28 cellular contexts compared by ENCODE assay signal in genomic region chr17:77566151-77566550, GRCh38.
"Had no signal": no experiment of that assay in that cellular context is flagged by ENCODE, and none has a peak within 500 bp of the region (broad histone marks: within the 10 kb centered on the region; RNA-seq: fewer than 3 reads in every experiment).

No MANE protein-coding gene starts in this region.

- H3K9ac ChIP-seq: neural progenitor cell had no signal

- H3K9me3 ChIP-seq: esophagus squamous epithelium, gastrocnemius medialis, left lung, ovary, psoas muscle, right atrium auricular region, tibial artery had no signal

- H3K27ac Mint-ChIP-seq: activated B cell treated with CpG ODN at 0.5 μM for 24 hours; activated CD4-positive, alpha-beta T cell treated with anti-CD3 and anti-CD28 coated beads for 36 hours; activated naive CD4-positive, alpha-beta T cell treated with anti-CD3 and anti-CD28 coated beads, Interleukin-2, amount 10 ng/mL, durations not matched to agents 7 days and 5 days; activated naive CD8-positive, alpha-beta T cell treated with anti-CD3 and anti-CD28 coated beads, Interleukin-2, amount 50 U/mL, for 24 hours; naive thymus-derived CD4-positive, alpha-beta T cell; neural progenitor cell; stimulated activated naive CD8-positive, alpha-beta T cell treated with anti-CD3 and anti-CD28 coated beads, Interleukin-15, Interleukin-2, amounts not matched to agents 100 ng/mL and 50 ng/mL, for 24 hours; T-helper 17 cell had no signal

- H3K4me3 Mint-ChIP-seq: activated B cell treated with CpG ODN at 0.5 μM for 24 hours; activated CD4-positive, alpha-beta T cell treated with anti-CD3 and anti-CD28 coated beads for 36 hours; activated naive CD4-positive, alpha-beta T cell treated with anti-CD3 and anti-CD28 coated beads, Interleukin-2, amount 10 ng/mL, durations not matched to agents 7 days and 5 days; activated naive CD8-positive, alpha-beta T cell treated with anti-CD3 and anti-CD28 coated beads, Interleukin-2, amount 50 U/mL, for 24 hours; activated T-cell treated with anti-CD3 and anti-CD28 coated beads, Interleukin-2, amount 50 U/mL, for 4 hours; naive thymus-derived CD4-positive, alpha-beta T cell; neural progenitor cell; stimulated activated naive CD8-positive, alpha-beta T cell treated with anti-CD3 and anti-CD28 coated beads, Interleukin-15, Interleukin-2, amounts not matched to agents 100 ng/mL and 50 ng/mL, for 24 hours; T-helper 17 cell had no signal

- ATAC-seq: activated CD4-positive, alpha-beta T cell treated with anti-CD3 and anti-CD28 coated beads for 36 hours; activated naive CD8-positive, alpha-beta T cell treated with anti-CD3 and anti-CD28 coated beads, Interleukin-2, amount 50 U/mL, for 24 hours; activated T-cell treated with anti-CD3 and anti-CD28 coated beads, Interleukin-2, amount 50 U/mL, for 4 hours; gastrocnemius medialis; left lung; naive thymus-derived CD4-positive, alpha-beta T cell; psoas muscle; T-helper 17 cell had no signal

- H3K4me2 ChIP-seq: neural progenitor cell had no signal

- H3K27ac ChIP-seq: esophagus squamous epithelium, gastrocnemius medialis, left lung, neural progenitor cell, ovary, psoas muscle, right atrium auricular region, tibial artery had no signal

- H3K36me3 Mint-ChIP-seq: activated naive CD4-positive, alpha-beta T cell treated with anti-CD3 and anti-CD28 coated beads, Interleukin-2, amount 10 ng/mL, durations not matched to agents 7 days and 5 days; naive thymus-derived CD4-positive, alpha-beta T cell; neural progenitor cell had no signal

- H3K36me3 ChIP-seq: esophagus squamous epithelium, gastrocnemius medialis, left lung, neural progenitor cell, ovary, right atrium auricular region, tibial artery had no signal

- H2AFZ ChIP-seq: neural progenitor cell had no signal

- H3K27me3 ChIP-seq: gastrocnemius medialis, neural progenitor cell, ovary, right atrium auricular region, tibial artery had no signal

- DNase-seq: activated B cell treated with CpG ODN at 0.5 μM for 24 hours; activated CD4-positive, alpha-beta T cell treated with anti-CD3 and anti-CD28 coated beads for 36 hours; activated CD4-positive, alpha-beta T cell treated with anti-CD3 and anti-CD28 coated beads, Interleukin-2, amount 50 U/mL, for 4 hours; activated CD8-positive, alpha-beta memory T cell treated with anti-CD3 and anti-CD28 coated beads for 24 hours; activated CD8-positive, alpha-beta memory T cell treated with anti-CD3 and anti-CD28 coated beads, Interleukin-2, amount 50 U/mL, for 48 hours; activated effector memory CD4-positive, alpha-beta T cell treated with Interleukin-2 at 50 U/mL for 16 hours; activated naive CD8-positive, alpha-beta T cell treated with anti-CD3 and anti-CD28 coated beads, Interleukin-2, amount 50 U/mL, for 24 hours; activated T-cell treated with anti-CD3 and anti-CD28 coated beads, Interleukin-2, amount 50 U/mL, for 4 hours; dermis blood vessel endothelial cell; effector memory CD4-positive, alpha-beta T cell; esophagus squamous epithelium; gastrocnemius medialis; hippocampal formation; kidney glomerular epithelial cell; naive thymus-derived CD4-positive, alpha-beta T cell; ovary; psoas muscle; stimulated activated CD4-positive, alpha-beta T cell treated with anti-CD3 and anti-CD28 coated beads, Interleukin-12 subunit alpha, Interleukin-12 subunit beta, amount 100 ng/mL, for 4 hours; stimulated activated CD4-positive, alpha-beta T cell treated with anti-CD3 and anti-CD28 coated beads, Interleukin-4, amount 100 ng/mL, for 4 hours; substantia nigra; T-helper 17 cell had no signal

- H3K4me3 ChIP-seq: esophagus squamous epithelium, gastrocnemius medialis, left lung, lung, neural progenitor cell, ovary, psoas muscle, right atrium auricular region, tibial artery had no signal

- H3K9me3 Mint-ChIP-seq: activated B cell treated with CpG ODN at 0.5 μM for 24 hours; activated naive CD4-positive, alpha-beta T cell treated with anti-CD3 and anti-CD28 coated beads, Interleukin-2, amount 10 ng/mL, durations not matched to agents 7 days and 5 days; activated naive CD8-positive, alpha-beta T cell treated with anti-CD3 and anti-CD28 coated beads, Interleukin-2, amount 50 U/mL, for 24 hours; activated T-cell treated with anti-CD3 and anti-CD28 coated beads, Interleukin-2, amount 50 U/mL, for 4 hours; naive thymus-derived CD4-positive, alpha-beta T cell; stimulated activated naive CD8-positive, alpha-beta T cell treated with anti-CD3 and anti-CD28 coated beads, Interleukin-15, Interleukin-2, amounts not matched to agents 100 ng/mL and 50 ng/mL, for 24 hours had no signal

- H3K4me1 Mint-ChIP-seq: activated CD4-positive, alpha-beta T cell treated with anti-CD3 and anti-CD28 coated beads for 36 hours; activated naive CD4-positive, alpha-beta T cell treated with anti-CD3 and anti-CD28 coated beads, Interleukin-2, amount 10 ng/mL, durations not matched to agents 7 days and 5 days had no signal
